Comparison of ENCODE assay signal across 1 cellular context in genomic region chr9:114397848-114398605, GRCh38.
A peak's percentile ranks its signal among the peaks of the same experiment; 100 is the strongest.
TF ChIP-seq lines count a peak whose summit lies in the region.

No MANE protein-coding gene starts in this region.

TF ChIP-seq in HepG2, 621 proteins besides CTCF, POLR2A, EP300 and RAD21 (continued from another document and continues in another):
- TF ChIP-seq NFAT5 (CRISPR knock-in tag; IDR thresholded peaks at IDR 0.05) (no peak), ATRX (CRISPR knock-in tag; IDR thresholded peaks at IDR 0.05; ENCODE audit: borderline replicate concordance) (no peak), MZF1 (CRISPR knock-in tag; IDR thresholded peaks at IDR 0.05; ENCODE audit: borderline replicate concordance) (no peak), HDAC2 (CRISPR knock-in tag; IDR thresholded peaks at IDR 0.05) (no peak), ZNF580 (CRISPR knock-in tag; IDR thresholded peaks at IDR 0.05; ENCODE audit: borderline replicate concordance, low read depth) (peak; percentile 42; the same call in 1 of the 2 replicates), SNAPC4 (CRISPR knock-in tag; IDR thresholded peaks at IDR 0.05) (no peak), NR3C1 (CRISPR knock-in tag; IDR thresholded peaks at IDR 0.05) (no peak), AHR (CRISPR knock-in tag; IDR thresholded peaks at IDR 0.05) (no peak), ZMYM4 (CRISPR knock-in tag; IDR thresholded peaks at IDR 0.05) (no peak; the same call in 1 of the 2 replicates), GLI4 (CRISPR knock-in tag; IDR thresholded peaks at IDR 0.05; ENCODE audit: borderline replicate concordance) (no peak), NCOA1 (CRISPR knock-in tag; IDR thresholded peaks at IDR 0.05) (no peak), NFE2L2 (IDR thresholded peaks at IDR 0.05; ENCODE audit: low read length) (no peak), ZZZ3 (CRISPR knock-in tag; IDR thresholded peaks at IDR 0.05; ENCODE audit: borderline replicate concordance) (no peak), MYNN (CRISPR knock-in tag; IDR thresholded peaks at IDR 0.05; ENCODE audit: low read depth) (no peak), ZNF430 (CRISPR knock-in tag; IDR thresholded peaks at IDR 0.05) (0 out of 2 replicates have a peak, but pooled peaks have one; percentile 36), ZNF431 (CRISPR knock-in tag; IDR thresholded peaks at IDR 0.05; ENCODE audit: borderline replicate concordance, low read depth) (no peak), TAF1 (CRISPR knock-in tag; IDR thresholded peaks at IDR 0.05) (no peak; the same call in 1 of the 2 replicates), ASH2L (IDR thresholded peaks at IDR 0.05; ENCODE audit: insufficient read length, low read depth, low read length) (no peak), ZBTB8A (CRISPR knock-in tag; IDR thresholded peaks at IDR 0.05; ENCODE audit: borderline replicate concordance, low read depth) (no peak), FOXA3 (CRISPR knock-in tag; IDR thresholded peaks at IDR 0.05) (0 out of 2 replicates have a peak, but pooled peaks have one; percentile 27), ZNF724P (CRISPR knock-in tag; IDR thresholded peaks at IDR 0.05; ENCODE audit: borderline replicate concordance) (no peak), MED13 (CRISPR knock-in tag; IDR thresholded peaks at IDR 0.05) (no peak), TRAFD1 (CRISPR knock-in tag; IDR thresholded peaks at IDR 0.05; ENCODE audit: borderline replicate concordance) (no peak), ETV5 (CRISPR knock-in tag; IDR thresholded peaks at IDR 0.05; ENCODE audit: borderline replicate concordance) (peak; percentile 19; the same call in 1 of the 2 replicates), ZNF543 (CRISPR knock-in tag; IDR thresholded peaks at IDR 0.05) (no peak), ELF4 (CRISPR knock-in tag; IDR thresholded peaks at IDR 0.05; ENCODE audit: borderline replicate concordance) (no peak), CBX1 (IDR thresholded peaks at IDR 0.05; ENCODE audit: low read depth) (no peak), JUNB (CRISPR knock-in tag; IDR thresholded peaks at IDR 0.05; ENCODE audit: borderline replicate concordance) (no peak)
- TF ChIP-seq, protein P1, sequence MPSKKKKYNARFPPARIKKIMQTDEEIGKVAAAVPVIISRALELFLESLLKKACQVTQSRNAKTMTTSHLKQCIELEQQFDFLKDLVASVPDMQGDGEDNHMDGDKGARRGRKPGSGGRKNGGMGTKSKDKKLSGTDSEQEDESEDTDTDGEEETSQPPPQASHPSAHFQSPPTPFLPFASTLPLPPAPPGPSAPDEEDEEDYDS (CRISPR knock-in tag; IDR thresholded peaks at IDR 0.05): no peak
- TF ChIP-seq, protein P2, sequence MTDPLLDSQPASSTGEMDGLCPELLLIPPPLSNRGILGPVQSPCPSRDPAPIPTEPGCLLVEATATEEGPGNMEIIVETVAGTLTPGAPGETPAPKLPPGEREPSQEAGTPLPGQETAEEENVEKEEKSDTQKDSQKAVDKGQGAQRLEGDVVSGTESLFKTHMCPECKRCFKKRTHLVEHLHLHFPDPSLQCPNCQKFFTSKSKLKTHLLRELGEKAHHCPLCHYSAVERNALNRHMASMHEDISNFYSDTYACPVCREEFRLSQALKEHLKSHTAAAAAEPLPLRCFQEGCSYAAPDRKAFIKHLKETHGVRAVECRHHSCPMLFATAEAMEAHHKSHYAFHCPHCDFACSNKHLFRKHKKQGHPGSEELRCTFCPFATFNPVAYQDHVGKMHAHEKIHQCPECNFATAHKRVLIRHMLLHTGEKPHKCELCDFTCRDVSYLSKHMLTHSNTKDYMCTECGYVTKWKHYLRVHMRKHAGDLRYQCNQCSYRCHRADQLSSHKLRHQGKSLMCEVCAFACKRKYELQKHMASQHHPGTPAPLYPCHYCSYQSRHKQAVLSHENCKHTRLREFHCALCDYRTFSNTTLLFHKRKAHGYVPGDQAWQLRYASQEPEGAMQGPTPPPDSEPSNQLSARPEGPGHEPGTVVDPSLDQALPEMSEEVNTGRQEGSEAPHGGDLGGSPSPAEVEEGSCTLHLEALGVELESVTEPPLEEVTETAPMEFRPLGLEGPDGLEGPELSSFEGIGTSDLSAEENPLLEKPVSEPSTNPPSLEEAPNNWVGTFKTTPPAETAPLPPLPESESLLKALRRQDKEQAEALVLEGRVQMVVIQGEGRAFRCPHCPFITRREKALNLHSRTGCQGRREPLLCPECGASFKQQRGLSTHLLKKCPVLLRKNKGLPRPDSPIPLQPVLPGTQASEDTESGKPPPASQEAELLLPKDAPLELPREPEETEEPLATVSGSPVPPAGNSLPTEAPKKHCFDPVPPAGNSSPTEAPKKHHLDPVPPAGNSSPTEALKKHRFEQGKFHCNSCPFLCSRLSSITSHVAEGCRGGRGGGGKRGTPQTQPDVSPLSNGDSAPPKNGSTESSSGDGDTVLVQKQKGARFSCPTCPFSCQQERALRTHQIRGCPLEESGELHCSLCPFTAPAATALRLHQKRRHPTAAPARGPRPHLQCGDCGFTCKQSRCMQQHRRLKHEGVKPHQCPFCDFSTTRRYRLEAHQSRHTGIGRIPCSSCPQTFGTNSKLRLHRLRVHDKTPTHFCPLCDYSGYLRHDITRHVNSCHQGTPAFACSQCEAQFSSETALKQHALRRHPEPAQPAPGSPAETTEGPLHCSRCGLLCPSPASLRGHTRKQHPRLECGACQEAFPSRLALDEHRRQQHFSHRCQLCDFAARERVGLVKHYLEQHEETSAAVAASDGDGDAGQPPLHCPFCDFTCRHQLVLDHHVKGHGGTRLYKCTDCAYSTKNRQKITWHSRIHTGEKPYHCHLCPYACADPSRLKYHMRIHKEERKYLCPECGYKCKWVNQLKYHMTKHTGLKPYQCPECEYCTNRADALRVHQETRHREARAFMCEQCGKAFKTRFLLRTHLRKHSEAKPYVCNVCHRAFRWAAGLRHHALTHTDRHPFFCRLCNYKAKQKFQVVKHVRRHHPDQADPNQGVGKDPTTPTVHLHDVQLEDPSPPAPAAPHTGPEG (CRISPR knock-in tag; IDR thresholded peaks at IDR 0.05): no peak
- TF ChIP-seq, protein P3, sequence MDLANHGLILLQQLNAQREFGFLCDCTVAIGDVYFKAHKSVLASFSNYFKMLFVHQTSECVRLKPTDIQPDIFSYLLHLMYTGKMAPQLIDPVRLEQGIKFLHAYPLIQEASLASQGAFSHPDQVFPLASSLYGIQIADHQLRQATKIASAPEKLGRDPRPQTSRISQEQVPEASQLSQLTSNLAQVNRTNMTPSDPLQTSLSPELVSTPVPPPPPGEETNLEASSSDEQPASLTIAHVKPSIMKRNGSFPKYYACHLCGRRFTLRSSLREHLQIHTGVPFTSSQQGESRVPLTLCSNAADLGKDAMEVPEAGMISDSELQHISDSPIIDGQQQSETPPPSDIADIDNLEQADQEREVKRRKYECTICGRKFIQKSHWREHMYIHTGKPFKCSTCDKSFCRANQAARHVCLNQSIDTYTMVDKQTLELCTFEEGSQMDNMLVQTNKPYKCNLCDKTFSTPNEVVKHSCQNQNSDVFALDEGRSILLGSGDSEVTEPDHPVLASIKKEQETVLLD (CRISPR knock-in tag; IDR thresholded peaks at IDR 0.05; ENCODE audit: low read depth): no peak
- TF ChIP-seq, protein P4, sequence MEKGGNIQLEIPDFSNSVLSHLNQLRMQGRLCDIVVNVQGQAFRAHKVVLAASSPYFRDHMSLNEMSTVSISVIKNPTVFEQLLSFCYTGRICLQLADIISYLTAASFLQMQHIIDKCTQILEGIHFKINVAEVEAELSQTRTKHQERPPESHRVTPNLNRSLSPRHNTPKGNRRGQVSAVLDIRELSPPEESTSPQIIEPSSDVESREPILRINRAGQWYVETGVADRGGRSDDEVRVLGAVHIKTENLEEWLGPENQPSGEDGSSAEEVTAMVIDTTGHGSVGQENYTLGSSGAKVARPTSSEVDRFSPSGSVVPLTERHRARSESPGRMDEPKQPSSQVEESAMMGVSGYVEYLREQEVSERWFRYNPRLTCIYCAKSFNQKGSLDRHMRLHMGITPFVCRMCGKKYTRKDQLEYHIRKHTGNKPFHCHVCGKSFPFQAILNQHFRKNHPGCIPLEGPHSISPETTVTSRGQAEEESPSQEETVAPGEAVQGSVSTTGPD (CRISPR knock-in tag; IDR thresholded peaks at IDR 0.05): no peak
- TF ChIP-seq, protein P5, sequence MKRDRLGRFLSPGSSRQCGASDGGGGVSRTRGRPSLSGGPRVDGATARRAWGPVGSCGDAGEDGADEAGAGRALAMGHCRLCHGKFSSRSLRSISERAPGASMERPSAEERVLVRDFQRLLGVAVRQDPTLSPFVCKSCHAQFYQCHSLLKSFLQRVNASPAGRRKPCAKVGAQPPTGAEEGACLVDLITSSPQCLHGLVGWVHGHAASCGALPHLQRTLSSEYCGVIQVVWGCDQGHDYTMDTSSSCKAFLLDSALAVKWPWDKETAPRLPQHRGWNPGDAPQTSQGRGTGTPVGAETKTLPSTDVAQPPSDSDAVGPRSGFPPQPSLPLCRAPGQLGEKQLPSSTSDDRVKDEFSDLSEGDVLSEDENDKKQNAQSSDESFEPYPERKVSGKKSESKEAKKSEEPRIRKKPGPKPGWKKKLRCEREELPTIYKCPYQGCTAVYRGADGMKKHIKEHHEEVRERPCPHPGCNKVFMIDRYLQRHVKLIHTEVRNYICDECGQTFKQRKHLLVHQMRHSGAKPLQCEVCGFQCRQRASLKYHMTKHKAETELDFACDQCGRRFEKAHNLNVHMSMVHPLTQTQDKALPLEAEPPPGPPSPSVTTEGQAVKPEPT (CRISPR knock-in tag; IDR thresholded peaks at IDR 0.05; ENCODE audit: low read depth): no peak
